8 cellular contexts compared by ENCODE assay signal in the genomic region with DNA sequence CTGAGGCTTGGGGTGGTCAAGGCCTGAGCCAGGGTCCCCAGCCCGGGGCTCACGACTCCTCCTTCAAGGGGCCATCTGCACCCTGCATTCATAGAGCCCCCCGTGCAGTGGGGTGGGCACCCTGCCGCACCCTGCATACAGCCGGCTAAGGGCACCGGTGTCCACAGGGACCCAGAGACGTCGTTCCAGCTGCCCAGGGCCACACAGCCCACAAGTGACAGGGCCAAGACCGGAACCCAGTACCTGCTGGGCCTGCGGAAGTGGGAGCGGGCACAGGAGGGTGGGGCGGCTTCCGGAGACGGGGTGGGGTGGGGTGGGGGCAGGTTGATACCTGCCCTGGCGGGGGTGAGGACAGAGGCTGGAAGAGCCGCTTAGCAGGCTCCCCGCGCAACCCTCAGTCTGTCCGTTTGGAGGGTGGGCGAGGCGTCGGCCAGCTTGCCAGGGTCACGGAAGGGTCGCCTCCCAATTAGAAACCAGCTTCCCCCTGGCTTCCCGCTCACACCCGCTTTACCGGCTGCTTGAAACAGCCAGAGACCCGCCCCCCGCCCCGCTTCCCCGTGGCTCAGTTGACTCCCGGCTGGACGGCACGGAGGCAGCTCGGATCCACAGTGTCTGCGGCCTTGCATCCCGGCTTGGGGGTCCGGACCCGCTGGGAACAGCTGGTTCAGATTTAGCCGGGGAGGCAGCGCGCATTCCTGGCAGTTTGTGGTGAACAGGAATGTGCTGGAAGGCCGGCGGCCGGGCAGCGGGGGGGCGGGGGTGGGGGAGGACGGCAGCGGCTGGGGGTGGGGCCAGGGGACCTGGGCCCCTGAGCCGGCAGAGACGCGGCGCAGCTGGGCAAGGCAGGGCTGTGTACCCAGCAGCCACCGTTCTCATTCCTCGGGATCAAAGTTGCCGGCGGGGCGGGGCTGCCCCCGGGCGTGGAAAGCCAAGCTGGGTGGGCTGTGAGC. TPM values are rescaled to one million over a fixed set of nuclear protein-coding genes. Genes with fewer than 3 reads are reported as not detected.
DNase-seq lines count a peak whose midpoint lies in the region; ATAC-seq, FAIRE-seq and TF ChIP-seq lines count a peak whose summit lies in the region.

No MANE protein-coding gene starts in this region.

- H4K20me1 ChIP-seq in H9 (ENCODE audit: control insufficient read depth, insufficient read depth, insufficient read length) (no peaks in the 10 kb centered on the region), GM12878 (ENCODE audit: control insufficient read depth, insufficient read depth) (0 out of 2 replicates have a peak, but pooled peaks cover 4% of the 10 kb centered on the region)

- H2BK15ac ChIP-seq in H9 (ENCODE audit: low read depth, low read length) = no peak overlapping the region

- H4K5ac ChIP-seq in H9 (ENCODE audit: insufficient read length, low read depth, low read length) = no peak overlapping the region

- no peak overlapping the region for H3K4ac ChIP-seq in H9 (ENCODE audit: low read depth, low read length)

- peak overlapping the region; percentile 85 for H3K14ac ChIP-seq in H9 (ENCODE audit: insufficient read depth, low read length)

- H3K9me3 ChIP-seq in H9 (ENCODE audit: control insufficient read depth, low read depth, low read length) (no peaks in the 10 kb centered on the region), GM12878 (replicated peaks; ENCODE audit: control insufficient read depth, insufficient read depth, low read length) (no peaks in the 10 kb centered on the region), iPS-15b (ENCODE audit: control insufficient read depth, insufficient read depth, low read length) (no peaks in the 10 kb centered on the region), skeletal muscle satellite cell (replicated peaks; ENCODE audit: low read length) (no peaks in the 10 kb centered on the region)

- peaks cover 7% of the 10 kb centered on the region for H3K79me1 ChIP-seq in H9 (ENCODE audit: insufficient read depth, low read depth, low read length, poor library complexity, severe bottlenecking)

- H3K36me3 Mint-ChIP-seq in H9 (ENCODE audit: insufficient read depth in 1 of 3, low read depth in 3 of 3) = peaks cover 22 to 32% (median 31%) of the 10 kb centered on the region in 3 experiments; a peak in 6 of 7 replicates

- ATAC-seq in SK-N-SH treated with all-trans-retinoic acid at 6 μM for 48 hours = peak; percentile 80
- peak; percentile 78 for ATAC-seq in GM12878
- no peak for ATAC-seq in GM19452 (IDR thresholded peaks at IDR 0.05; ENCODE audit: unreplicated experiment)

- TF ChIP-seq EP300 in GM12878 (IDR thresholded peaks at IDR 0.05; ENCODE audit: borderline replicate concordance in 1 of 2, control insufficient read depth in 1 of 2, low read depth in 2 of 2, low read length in 2 of 2) = no peak

- FAIRE-seq in GM12878 (lab: Jason Lieb, UNC) = no peak

- no peak overlapping the region for H2BK5ac ChIP-seq in H9 (ENCODE audit: insufficient read length, low read length)

- H2BK120ac ChIP-seq in H9 (ENCODE audit: low read depth, low read length, poor library complexity, severe bottlenecking) = no peak overlapping the region

- peak overlapping the region; percentile 86 to 91 for H3K4me3 Mint-ChIP-seq in H9

- H3K79me2 ChIP-seq in H9 (ENCODE audit: insufficient read depth, low read length) (peaks cover 15% of the 10 kb centered on the region; the same call in 1 of the 2 replicates), GM12878 (ENCODE audit: control insufficient read depth, insufficient read depth, low read length) (peaks cover 52% of the 10 kb centered on the region)

- H3K23me2 ChIP-seq in H9 (ENCODE audit: insufficient read length, low read depth, low read length, poor library complexity, severe bottlenecking) = peaks cover 16% of the 10 kb centered on the region

- H2AFZ ChIP-seq in H9 (ENCODE audit: low read length) = no peak overlapping the region
- H2AFZ ChIP-seq in GM12878 (ENCODE audit: control insufficient read depth, low read depth, low read length) = no peak overlapping the region

- H3T11ph ChIP-seq in H9 (ENCODE audit: low read length) = no peak overlapping the region

- TF ChIP-seq CTCF in H9 (conservative IDR thresholded peaks at IDR 0.05) = no peak
- no peak for TF ChIP-seq CTCF in GM12878 (IDR thresholded peaks at IDR 0.05 in 2 of 3, conservative IDR thresholded peaks at IDR 0.05 in 1 of 3; ENCODE audit: control insufficient read depth in 2 of 3, extremely low read depth in 1 of 3, insufficient read depth in 1 of 3, low read depth in 3 of 3, low read length in 3 of 3)

- no peak for TF ChIP-seq RAD21 in GM12878 (IDR thresholded peaks at IDR 0.05; ENCODE audit: insufficient read depth, low read depth, low read length)

- WGBS in H9 (ENCODE audit: extremely low coverage, insufficient read length, low lambda C conversion rate) = no CpG with 5 or more reads among the region's 60 CpGs
- WGBS in GM12878 (ENCODE audit: insufficient coverage, insufficient replicate concordance, low lambda C conversion rate, missing lambda C conversion rate) = 3% methylated on average over 48 of the region's 60 CpGs

- no peak overlapping the region for H3K23ac ChIP-seq in H9 (ENCODE audit: insufficient read length, low read depth, low read length)

- SMC1A ChIA-PET in GM12878 (lab: Charles Lee; ENCODE audit: uncharacterized antibody, unreplicated experiment) = interaction anchor here (1.0 to 2.9 kb wide), 4 partner anchors 9 to 75 kb away, joined by 3 to 22 read pairs (median 4); partner anchors contain the start of gene ABCA7

- H3K4me2 ChIP-seq in H9 (ENCODE audit: insufficient read depth, insufficient read length, low read length) (peak overlapping the region; percentile 90), GM12878 (ENCODE audit: control insufficient read depth, insufficient read depth) (peak overlapping the region; percentile 95), skeletal muscle satellite cell (ENCODE audit: low read length) (peak overlapping the region; percentile 98)

- no peak overlapping the region for H2BK12ac ChIP-seq in H9 (ENCODE audit: insufficient read length, low read depth, low read length)

- H3K4me3 ChIP-seq in GM12878 = peak overlapping the region; percentile 90
- H3K4me3 ChIP-seq in iPS-15b (ENCODE audit: low read depth, low read length) = peak overlapping the region; percentile 83
- H3K4me3 ChIP-seq in skeletal muscle satellite cell (ENCODE audit: low read length) = peak overlapping the region; percentile 100

- peak overlapping the region; percentile 100 for H3K18ac ChIP-seq in H9 (ENCODE audit: insufficient read length, low read depth, low read length)

- H3K27ac ChIP-seq in H9 (ENCODE audit: insufficient read length, low read depth, low read length) (no peak overlapping the region), GM12878 (ENCODE audit: control insufficient read depth, insufficient read depth) (peak overlapping the region; percentile 92)

- H3K36me3 ChIP-seq in GM12878 (ENCODE audit: control insufficient read depth in 2 of 2, insufficient read depth in 2 of 2, low read length in 1 of 2) = peaks cover 8 to 14% of the 10 kb centered on the region in 2 experiments
- H3K36me3 ChIP-seq in iPS-15b (ENCODE audit: control insufficient read depth, insufficient read depth, low read length) = peaks cover 19% of the 10 kb centered on the region
- peaks cover 29% of the 10 kb centered on the region for H3K36me3 ChIP-seq in skeletal muscle satellite cell (ENCODE audit: insufficient read depth, low read length)

- POLR2A ChIA-PET in GM12878 (lab: Charles Lee) = interaction anchor here (0.9 to 4.7 kb wide), 12 partner anchors 9 to 238 kb away, joined by 3 to 83 read pairs (median 4); partner anchors contain the start of genes ABCA7, ARHGAP45, GPX4 and WDR18

- no peak overlapping the region for H4K8ac ChIP-seq in H9 (replicated peaks; ENCODE audit: insufficient read length, low read depth, low read length)

- intact Hi-C loops in GM12878 (cut with micrococcal nuclease; ENCODE audit: unreplicated experiment) = no loop called here

- H3K4me1 Mint-ChIP-seq in H9 = peaks cover 4 to 22% of the 10 kb centered on the region in 2 experiments; a peak in 3 of 4 replicates

- H2AK5ac ChIP-seq in H9 (ENCODE audit: insufficient read length, low read length) = no peak overlapping the region

- H3K56ac ChIP-seq in H9 (ENCODE audit: insufficient read length, low read depth, low read length) = no peak overlapping the region

- peak; percentile 65; the same call in 1 of the 2 replicates for TF ChIP-seq POLR2A in GM12878 (IDR thresholded peaks at IDR 0.05; ENCODE audit: low read depth, low read length)

- no peaks in the 10 kb centered on the region for H3K9me3 Mint-ChIP-seq in H9

- H3K9ac ChIP-seq in H9 (ENCODE audit: extremely low read depth, insufficient read length, low read length) = peak overlapping the region; percentile 42
- H3K9ac ChIP-seq in GM12878 (ENCODE audit: control insufficient read depth, insufficient read depth, low read length) = peak overlapping the region; percentile 90
- no peak overlapping the region for H3K9ac ChIP-seq in iPS-15b (ENCODE audit: low read depth, low read length)
- H3K9ac ChIP-seq in skeletal muscle satellite cell (ENCODE audit: low read depth, low read length) = peak overlapping the region; percentile 95

- no peak overlapping the region for H2BK20ac ChIP-seq in H9 (ENCODE audit: low read depth, low read length, poor library complexity, severe bottlenecking)

- CTCF ChIA-PET in GM12878 (lab: Yijun Ruan, JAX) = interaction anchor here (0.6 to 2.3 kb wide), 7 partner anchors 9 to 105 kb away, joined by 3 to 11 read pairs (median 4); no protein-coding TSS in a partner anchor

- no peaks in the 10 kb centered on the region for H3K4me1 ChIP-seq in H9 (ENCODE audit: insufficient read depth, low read length)
- peaks cover 6% of the 10 kb centered on the region for H3K4me1 ChIP-seq in GM12878 (ENCODE audit: control insufficient read depth, insufficient read depth, low read length)
- H3K4me1 ChIP-seq in iPS-15b (ENCODE audit: control insufficient read depth, insufficient read depth, low read length) = no peaks in the 10 kb centered on the region
- peaks cover 15% of the 10 kb centered on the region for H3K4me1 ChIP-seq in skeletal muscle satellite cell (ENCODE audit: control insufficient read depth, insufficient read depth, low read length)

- H4K91ac ChIP-seq in H9 (ENCODE audit: insufficient read length, low read depth, low read length) = no peak overlapping the region

- in situ Hi-C loops in GM12878 (cut with MboI) = no loop called here

- H3K27me3 ChIP-seq in H9 (ENCODE audit: insufficient read depth, low read length) (no peaks in the 10 kb centered on the region), GM12878 (replicated peaks in 1 of 2; ENCODE audit: control insufficient read depth in 2 of 2, insufficient read depth in 2 of 2, low read length in 1 of 2) (no peaks in the 10 kb centered on the region), iPS-15b (ENCODE audit: control insufficient read depth, insufficient read depth, low read length) (no peaks in the 10 kb centered on the region), skeletal muscle satellite cell (ENCODE audit: control insufficient read depth, insufficient read depth, low read length) (no peaks in the 10 kb centered on the region)

- RAD21 ChIA-PET in GM12878 (lab: Charles Lee; ENCODE audit: unreplicated experiment) = interaction anchor here (0.6 to 4.9 kb wide), 10 partner anchors 9 to 230 kb away, joined by 3 to 39 read pairs (median 3); partner anchors contain the start of genes ABCA7, ARHGAP45 and WDR18

- H3K27me3 Mint-ChIP-seq in H9 (ENCODE audit: low read depth) = no peaks in the 10 kb centered on the region; the same call in 1 of the 2 replicates

- peak overlapping the region in 2 of 3 experiments; percentile 39 to 76; a peak in 1 of 7 replicates for H3K27ac Mint-ChIP-seq in H9

- no TSS peak for BruUV-seq in GM12878 (replicated peaks; lab: Mats Ljungman, UMichigan)

- DNase-seq in COLO668 (lab: John Stamatoyannopoulos, UW; ENCODE audit: unreplicated experiment) = peak; percentile 76
- DNase-seq in H9 = peak; percentile 77
- DNase-seq in GM12878 (ENCODE audit: low read depth, low spot score) = no peak
- DNase-seq in DMS114 treated with DMSO at 0.1 percent for 48 hours (lab: John Stamatoyannopoulos, UW; ENCODE audit: unreplicated experiment) = no peak

RNA-seq across cellular contexts. Expression of gene CNN2, which starts 1.8 kb away (rescaled TPM):
- total RNA-seq in H9 (2021) (524 and 529 TPM in 2 replicates), GM12878 (2014; rRNA removed) (154 and 195 TPM in 2 replicates), GM12878 (2014; rRNA removed; fragmentation: Illumina TruSeq; extraction: Trizol) (95.8 and 115 TPM in 2 replicates), GM12878 (2021) (289 and 311 TPM in 2 replicates)
- total RNA-seq in GM12878 (2013; cell fraction: nucleolus; rRNA removed) = 28.5 and 30.8 TPM in 2 replicates
- polyA plus RNA-seq in GM12878 (2011; ENCODE audit: low read depth) = 64.3 TPM
- polyA plus RNA-seq in GM12878 (2011; rRNA removed) (28.6 and 54.2 TPM in 2 replicates), GM12878 (2014; fragmentation: Illumina TruSeq; extraction: Trizol) (60.1 and 168 TPM in 2 replicates), GM12878 (2014; fragmentation: Nextera tagmentation; extraction: Ambion mirVana) (10 to 100 TPM; 34.7 to 42.5 TPM), GM12878 (2014; rRNA removed) (177 and 213 TPM in 2 replicates), GM12878 (2016; fragmentation: Nextera tagmentation; extraction: Ambion mirVana) (100 to 1,000 TPM; 269 to 273 TPM)
- polyA plus RNA-seq in GM12878 (2011; cell fraction: cytosol; rRNA removed) = 104 and 118 TPM in 2 replicates
- 80.2 and 133 TPM in 2 replicates for polyA plus RNA-seq in GM12878 (2011; cell fraction: nucleus; rRNA removed)
- polyA plus RNA-seq in GM12878 (2012) = 117 and 149 TPM in 2 replicates
- 71.8 and 98.5 TPM in 2 replicates for polyA minus RNA-seq in GM12878 (2011; rRNA and poly(A)+ RNA removed)
- 91.4 and 128 TPM in 2 replicates for polyA minus RNA-seq in GM12878 (2011; cell fraction: cytosol; rRNA and poly(A)+ RNA removed)
- polyA minus RNA-seq in GM12878 (2011; cell fraction: nucleus; rRNA and poly(A)+ RNA removed) = 14.9 and 31.0 TPM in 2 replicates
- total RNA-seq in skeletal muscle satellite cell (2012; rRNA removed) = 63.9 and 119 TPM in 2 replicates

RNA-seq across cellular contexts. Expression of gene RNU6-2, which starts 6.9 kb away (rescaled TPM):
- total RNA-seq in H9 (2021) = not detected in 2 replicates
- total RNA-seq in GM12878 (2013; cell fraction: nucleolus; rRNA removed) = not detected in 2 replicates
- not detected in 2 replicates for total RNA-seq in GM12878 (2014; rRNA removed)
- not detected in 2 replicates for total RNA-seq in GM12878 (2014; rRNA removed; fragmentation: Illumina TruSeq; extraction: Trizol)
- total RNA-seq in GM12878 (2021) = not detected in 2 replicates
- not detected for polyA plus RNA-seq in GM12878 (2011; ENCODE audit: low read depth)
- not detected in 2 replicates for polyA plus RNA-seq in GM12878 (2011; rRNA removed)
- not detected in 2 replicates for polyA plus RNA-seq in GM12878 (2011; cell fraction: cytosol; rRNA removed)
- polyA plus RNA-seq in GM12878 (2011; cell fraction: nucleus; rRNA removed) = not detected in 2 replicates
- polyA plus RNA-seq in GM12878 (2012) = not detected in 2 replicates
- polyA plus RNA-seq in GM12878 (2014; fragmentation: Illumina TruSeq; extraction: Trizol) = not detected in 2 replicates
- polyA plus RNA-seq in GM12878 (2014; fragmentation: Nextera tagmentation; extraction: Ambion mirVana) = not detected
- polyA plus RNA-seq in GM12878 (2014; rRNA removed) = not detected in 2 replicates
- not detected for polyA plus RNA-seq in GM12878 (2016; fragmentation: Nextera tagmentation; extraction: Ambion mirVana)
- 1,322 TPM in 1 of 2 replicates, not detected in the other for polyA minus RNA-seq in GM12878 (2011; rRNA and poly(A)+ RNA removed)
- polyA minus RNA-seq in GM12878 (2011; cell fraction: cytosol; rRNA and poly(A)+ RNA removed) = not detected in 2 replicates
- polyA minus RNA-seq in GM12878 (2011; cell fraction: nucleus; rRNA and poly(A)+ RNA removed) = under 0.01 TPM in 1 of 2 replicates, not detected in the other
- total RNA-seq in skeletal muscle satellite cell (2012; rRNA removed) = not detected in 2 replicates

RNA-seq across cellular contexts. Expression of gene TMEM259, which starts 7.3 kb away (rescaled TPM):
- total RNA-seq in H9 (2021) = 169 and 171 TPM in 2 replicates
- total RNA-seq in GM12878 (2013; cell fraction: nucleolus; rRNA removed) = 180 and 203 TPM in 2 replicates
- total RNA-seq in GM12878 (2014; rRNA removed) = 120 and 143 TPM in 2 replicates
- total RNA-seq in GM12878 (2014; rRNA removed; fragmentation: Illumina TruSeq; extraction: Trizol) = 28.6 and 32.3 TPM in 2 replicates
- total RNA-seq in GM12878 (2021) = 144 and 155 TPM in 2 replicates
- 27.3 TPM for polyA plus RNA-seq in GM12878 (2011; ENCODE audit: low read depth)
- 35.7 and 77.7 TPM in 2 replicates for polyA plus RNA-seq in GM12878 (2011; rRNA removed)
- polyA plus RNA-seq in GM12878 (2011; cell fraction: cytosol; rRNA removed) = 90.0 and 162 TPM in 2 replicates
- polyA plus RNA-seq in GM12878 (2011; cell fraction: nucleus; rRNA removed) = 970 and 990 TPM in 2 replicates
- polyA plus RNA-seq in GM12878 (2012) = 108 and 115 TPM in 2 replicates
- polyA plus RNA-seq in GM12878 (2014; fragmentation: Illumina TruSeq; extraction: Trizol) = 10.5 and 33.2 TPM in 2 replicates
- polyA plus RNA-seq in GM12878 (2014; fragmentation: Nextera tagmentation; extraction: Ambion mirVana) = under 1 TPM; 0.43 to 0.86 TPM
- polyA plus RNA-seq in GM12878 (2014; rRNA removed) = 184 and 247 TPM in 2 replicates
- polyA plus RNA-seq in GM12878 (2016; fragmentation: Nextera tagmentation; extraction: Ambion mirVana) = 10 to 100 TPM; 54.4 to 69.6 TPM
- 44.8 and 49.7 TPM in 2 replicates for polyA minus RNA-seq in GM12878 (2011; rRNA and poly(A)+ RNA removed)
- 18.7 and 26.3 TPM in 2 replicates for polyA minus RNA-seq in GM12878 (2011; cell fraction: cytosol; rRNA and poly(A)+ RNA removed)
- 57.7 and 78.5 TPM in 2 replicates for polyA minus RNA-seq in GM12878 (2011; cell fraction: nucleus; rRNA and poly(A)+ RNA removed)
- 74.0 and 76.0 TPM in 2 replicates for total RNA-seq in skeletal muscle satellite cell (2012; rRNA removed)

RNA-seq across cellular contexts. Expression of gene ABCA7, which starts 11.7 kb away (rescaled TPM):
- 28.3 and 34.6 TPM in 2 replicates for total RNA-seq in H9 (2021)
- total RNA-seq in GM12878 (2013; cell fraction: nucleolus; rRNA removed) = 50.3 and 55.4 TPM in 2 replicates
- 14.9 and 18.1 TPM in 2 replicates for total RNA-seq in GM12878 (2014; rRNA removed)
- 5.6 and 7.6 TPM in 2 replicates for total RNA-seq in GM12878 (2014; rRNA removed; fragmentation: Illumina TruSeq; extraction: Trizol)
- 38.7 and 49.5 TPM in 2 replicates for total RNA-seq in GM12878 (2021)
- polyA plus RNA-seq in GM12878 (2011; ENCODE audit: low read depth) = 16.4 TPM
- polyA plus RNA-seq in GM12878 (2011; rRNA removed) = 3.3 and 5.5 TPM in 2 replicates
- 7.0 and 10.0 TPM in 2 replicates for polyA plus RNA-seq in GM12878 (2011; cell fraction: cytosol; rRNA removed)
- 81.6 and 107 TPM in 2 replicates for polyA plus RNA-seq in GM12878 (2011; cell fraction: nucleus; rRNA removed)
- polyA plus RNA-seq in GM12878 (2012) = 15.2 and 21.6 TPM in 2 replicates
- polyA plus RNA-seq in GM12878 (2014; fragmentation: Illumina TruSeq; extraction: Trizol) = 4.6 and 11.4 TPM in 2 replicates
- polyA plus RNA-seq in GM12878 (2014; fragmentation: Nextera tagmentation; extraction: Ambion mirVana) = 1 to 10 TPM; 1.0 to 2.9 TPM
- polyA plus RNA-seq in GM12878 (2014; rRNA removed) = 26.9 and 36.5 TPM in 2 replicates
- polyA plus RNA-seq in GM12878 (2016; fragmentation: Nextera tagmentation; extraction: Ambion mirVana) = 10 to 100 TPM; 22.0 to 22.1 TPM
- 4.3 and 9.4 TPM in 2 replicates for polyA minus RNA-seq in GM12878 (2011; rRNA and poly(A)+ RNA removed)
- polyA minus RNA-seq in GM12878 (2011; cell fraction: cytosol; rRNA and poly(A)+ RNA removed) = 5.8 and 7.9 TPM in 2 replicates
- polyA minus RNA-seq in GM12878 (2011; cell fraction: nucleus; rRNA and poly(A)+ RNA removed) = 24.3 and 39.7 TPM in 2 replicates
- 4.8 and 5.1 TPM in 2 replicates for total RNA-seq in skeletal muscle satellite cell (2012; rRNA removed)

RNA-seq across cellular contexts. Expression of gene GRIN3B, which starts 28.0 kb away (rescaled TPM):
- 1.0 and 1.4 TPM in 2 replicates for total RNA-seq in H9 (2021)
- total RNA-seq in GM12878 (2013; cell fraction: nucleolus; rRNA removed) = 0.15 and 0.17 TPM in 2 replicates
- total RNA-seq in GM12878 (2014; rRNA removed) = not detected in 2 replicates
- total RNA-seq in GM12878 (2014; rRNA removed; fragmentation: Illumina TruSeq; extraction: Trizol) = not detected in 2 replicates
- 0.15 TPM in 1 of 2 replicates, not detected in the other for total RNA-seq in GM12878 (2021)
- not detected for polyA plus RNA-seq in GM12878 (2011; ENCODE audit: low read depth)
- not detected in 2 replicates for polyA plus RNA-seq in GM12878 (2011; rRNA removed)
- polyA plus RNA-seq in GM12878 (2011; cell fraction: cytosol; rRNA removed) = 0.20 TPM in 1 of 2 replicates, not detected in the other
- 0.04 and 0.10 TPM in 2 replicates for polyA plus RNA-seq in GM12878 (2011; cell fraction: nucleus; rRNA removed)
- 0.11 and 0.26 TPM in 2 replicates for polyA plus RNA-seq in GM12878 (2012)
- polyA plus RNA-seq in GM12878 (2014; fragmentation: Illumina TruSeq; extraction: Trizol) = not detected in 2 replicates
- polyA plus RNA-seq in GM12878 (2014; fragmentation: Nextera tagmentation; extraction: Ambion mirVana) = not detected
- polyA plus RNA-seq in GM12878 (2014; rRNA removed) = not detected in 2 replicates
- not detected for polyA plus RNA-seq in GM12878 (2016; fragmentation: Nextera tagmentation; extraction: Ambion mirVana)
- polyA minus RNA-seq in GM12878 (2011; rRNA and poly(A)+ RNA removed) = not detected in 2 replicates
- polyA minus RNA-seq in GM12878 (2011; cell fraction: cytosol; rRNA and poly(A)+ RNA removed) = not detected in 2 replicates
- not detected in 2 replicates for polyA minus RNA-seq in GM12878 (2011; cell fraction: nucleus; rRNA and poly(A)+ RNA removed)
- total RNA-seq in skeletal muscle satellite cell (2012; rRNA removed) = 0.22 TPM in 1 of 2 replicates, not detected in the other

Comparison
In these comparisons a context has a peak if more than half of its experiments do, and no peak if none do; other contexts are left out.
1. DNase-seq: peak in COLO668 (single experiment) and H9 (single experiment); none in GM12878 (single experiment) and DMS114 treated with DMSO at 0.1 percent for 48 hours (single experiment).
2. Peak in every context shown above with its lines, with median percentiles within 50 percentile points of each other: H3K4me2 ChIP-seq and H3K4me3 ChIP-seq.